ENCODE assay signal across 9 cellular contexts in the genomic region with DNA sequence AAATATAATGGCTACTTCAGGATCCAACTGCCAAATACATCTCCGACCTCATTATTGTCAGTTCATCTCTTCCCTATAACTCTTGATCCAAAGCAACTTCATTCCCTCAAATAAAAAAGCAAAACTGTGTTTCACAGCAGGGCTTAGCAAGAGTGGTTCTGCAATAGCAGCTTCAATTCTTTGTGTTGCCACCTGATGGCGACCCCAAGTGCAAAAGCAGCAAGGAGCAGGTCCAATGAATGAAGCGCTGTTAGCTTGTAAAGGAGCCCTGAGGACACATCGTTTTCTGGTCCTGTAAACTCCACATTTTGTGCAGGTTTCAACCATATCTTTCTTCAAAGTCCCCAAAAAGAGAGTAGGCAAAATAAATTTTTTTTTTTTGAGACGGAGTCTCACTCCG. TPM values are rescaled to one million over a fixed set of nuclear protein-coding genes. Genes with fewer than 3 reads are reported as not detected.
DNase-seq lines count a peak whose midpoint lies in the region; ATAC-seq and TF ChIP-seq lines count a peak whose summit lies in the region.
"Had no signal": no experiment of that assay in that cellular context is flagged by ENCODE, and none has a peak within 500 bp of the region (broad histone marks: within the 10 kb centered on the region; RNA-seq: fewer than 3 reads in every experiment).

No MANE protein-coding gene starts in this region.

- peak; percentile 12 for DNase-seq in AG20443 (ENCODE audit: low spot score)
- peak; percentile 60 for DNase-seq in OCI-M1 (lab: John Stamatoyannopoulos, UW)
- DNase-seq in fibroblast of lung (ENCODE audit: low read depth in 2 of 2), result no peak
- no peak for DNase-seq in NK-92 (lab: John Stamatoyannopoulos, UW; ENCODE audit: unreplicated experiment)
- DNase-seq in epidermal melanocyte (ENCODE audit: insufficient read length, low spot score), result no peak

- H3K79me2 ChIP-seq in fibroblast of lung (ENCODE audit: control insufficient read depth, insufficient read depth, low read length), result no peaks in the 10 kb centered on the region

- WGBS in gastroesophageal sphincter (ENCODE audit: low coverage in 1 of 2), 2 donors, result 71% methylated on average over 4 to 6 of the region's 6 CpGs

- no peak overlapping the region for H3K4me2 ChIP-seq in fibroblast of lung (ENCODE audit: extremely low read depth, insufficient read depth, low read length)

- H3K27me3 ChIP-seq in fibroblast of lung (ENCODE audit: control insufficient read depth, insufficient read depth, low read length) (no peaks in the 10 kb centered on the region), gastroesophageal sphincter (no peaks in the 10 kb centered on the region)

- H2AFZ ChIP-seq in fibroblast of lung (ENCODE audit: low read length), result no peak overlapping the region

- peak; percentile 47 for ATAC-seq in GM21423 (IDR thresholded peaks at IDR 0.05; ENCODE audit: unreplicated experiment)
- ATAC-seq in gastroesophageal sphincter, result no peak
- ATAC-seq in GM18502 (IDR thresholded peaks at IDR 0.05; ENCODE audit: poor library complexity, unreplicated experiment), result no peak

- H3K36me3 ChIP-seq in fibroblast of lung (ENCODE audit: control insufficient read depth, insufficient read depth, low read length) (no peaks in the 10 kb centered on the region), gastroesophageal sphincter (peaks cover 0 to 24% of the 10 kb centered on the region in 2 donors)

- H3K4me1 ChIP-seq in fibroblast of lung (ENCODE audit: control insufficient read depth, extremely low read depth, insufficient read depth, low read length) (no peaks in the 10 kb centered on the region), gastroesophageal sphincter (no peaks in the 10 kb centered on the region)

- TF ChIP-seq EP300 in gastroesophageal sphincter (IDR thresholded peaks at IDR 0.05), result no peak

- no peak overlapping the region for H3K9ac ChIP-seq in fibroblast of lung (ENCODE audit: insufficient read depth, low read length)

- H4K20me1 ChIP-seq in fibroblast of lung (ENCODE audit: control insufficient read depth, extremely low read depth, insufficient read depth, low read length), result no peaks in the 10 kb centered on the region

- no peak for TF ChIP-seq POLR2A in gastroesophageal sphincter (IDR thresholded peaks at IDR 0.05)

- H3K9me3 ChIP-seq in fibroblast of lung (ENCODE audit: control insufficient read depth, insufficient read depth, low read depth, low read length), result no peaks in the 10 kb centered on the region
- no peaks in the 10 kb centered on the region for H3K9me3 ChIP-seq in gastroesophageal sphincter

- H3K4me3 ChIP-seq in fibroblast of lung (replicated peaks in 1 of 4; ENCODE audit: control extremely low read depth in 1 of 4, insufficient read depth in 1 of 4, low read depth in 3 of 4, low read length in 4 of 4) (no peak overlapping the region), gastroesophageal sphincter (no peak overlapping the region)

- TF ChIP-seq CTCF in fibroblast of lung (conservative IDR thresholded peaks at IDR 0.05 in 1 of 2, IDR thresholded peaks at IDR 0.05 in 1 of 2; ENCODE audit: low read depth in 1 of 2, low read length in 2 of 2), result peak; percentile 25 to 35
- no peak for TF ChIP-seq CTCF in gastroesophageal sphincter (IDR thresholded peaks at IDR 0.05)

- no peak overlapping the region for H3K27ac ChIP-seq in fibroblast of lung (ENCODE audit: insufficient read depth, low read length)
- no peak overlapping the region for H3K27ac ChIP-seq in gastroesophageal sphincter
- H3K27ac ChIP-seq: HL-60 had no signal

RNA-seq across cellular contexts. Expression of a gene that starts 19.6 kb away (rescaled TPM):
- total RNA-seq in fibroblast of lung (5.9 and 8.4 TPM in 2 replicates), gastroesophageal sphincter (1 to 10 TPM; 2.3 to 5.3 (median 3.5) TPM)
- polyA plus RNA-seq in fibroblast of lung, result 9.2 and 10.0 TPM in 2 replicates
- polyA plus RNA-seq in fibroblast of lung (2012), result 6.7 and 9.3 TPM in 2 replicates
- polyA minus RNA-seq in fibroblast of lung (ENCODE audit: low replicate concordance), result 4.0 TPM in 1 of 2 replicates, not detected in the other

RNA-seq across cellular contexts. Expression of a gene that starts 19.7 kb away (rescaled TPM):
- total RNA-seq in fibroblast of lung, result 13.6 and 15.2 TPM in 2 replicates
- polyA plus RNA-seq in fibroblast of lung, result 8.2 and 10.2 TPM in 2 replicates
- 5.2 and 7.0 TPM in 2 replicates for polyA plus RNA-seq in fibroblast of lung (2012)
- polyA minus RNA-seq in fibroblast of lung (ENCODE audit: low replicate concordance), result 2.0 and 8.2 TPM in 2 replicates
- total RNA-seq in gastroesophageal sphincter, result 10 to 100 TPM in 2 of 4 donors, 1 to 10 TPM in 2; 7.5 to 10.3 (median 9.5) TPM

Comparison
In these comparisons a context has a peak if more than half of its experiments do, and no peak if none do; other contexts are left out.
1. DNase-seq: peak in AG20443 (single experiment) and OCI-M1 (single experiment); none in fibroblast of lung (0 of 2), NK-92 (single experiment) and epidermal melanocyte (single experiment).
2. CTCF ChIP-seq: peak in fibroblast of lung (2 of 2); none in gastroesophageal sphincter (0 of 4).